Comparison of ENCODE assay signal across 1 cellular context in genomic region chr5:151151263-151151660, GRCh38.
TF ChIP-seq lines count a peak whose summit lies in the region.

No MANE protein-coding gene starts in this region.

TF ChIP-seq in IMR-90, 13 proteins besides CTCF, POLR2A, EP300 and RAD21 (continued from another document):
- TF ChIP-seq FOS (IDR thresholded peaks at IDR 0.05; ENCODE audit: low read depth, low read length) (no peak), MXI1 (IDR thresholded peaks at IDR 0.05; ENCODE audit: borderline replicate concordance, low read depth, low read length) (no peak), MAZ (IDR thresholded peaks at IDR 0.05; ENCODE audit: borderline replicate concordance, low read depth, low read length) (no peak), RCOR1 (IDR thresholded peaks at IDR 0.05; ENCODE audit: insufficient replicate concordance, low read length) (no peak), CHD1 (IDR thresholded peaks at IDR 0.05; ENCODE audit: low read depth, low read length) (no peak), CEBPB (IDR thresholded peaks at IDR 0.05; ENCODE audit: low read depth, low read length) (no peak), BHLHE40 (IDR thresholded peaks at IDR 0.05; ENCODE audit: low read depth, low read length) (no peak), MAFK (IDR thresholded peaks at IDR 0.05; ENCODE audit: low read depth, low read length) (no peak)
- TF ChIP-seq, protein P1, sequence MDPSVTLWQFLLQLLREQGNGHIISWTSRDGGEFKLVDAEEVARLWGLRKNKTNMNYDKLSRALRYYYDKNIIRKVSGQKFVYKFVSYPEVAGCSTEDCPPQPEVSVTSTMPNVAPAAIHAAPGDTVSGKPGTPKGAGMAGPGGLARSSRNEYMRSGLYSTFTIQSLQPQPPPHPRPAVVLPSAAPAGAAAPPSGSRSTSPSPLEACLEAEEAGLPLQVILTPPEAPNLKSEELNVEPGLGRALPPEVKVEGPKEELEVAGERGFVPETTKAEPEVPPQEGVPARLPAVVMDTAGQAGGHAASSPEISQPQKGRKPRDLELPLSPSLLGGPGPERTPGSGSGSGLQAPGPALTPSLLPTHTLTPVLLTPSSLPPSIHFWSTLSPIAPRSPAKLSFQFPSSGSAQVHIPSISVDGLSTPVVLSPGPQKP (IDR thresholded peaks at IDR 0.05; ENCODE audit: borderline replicate concordance, low read depth, low read length): no peak
